In the genomic region with DNA sequence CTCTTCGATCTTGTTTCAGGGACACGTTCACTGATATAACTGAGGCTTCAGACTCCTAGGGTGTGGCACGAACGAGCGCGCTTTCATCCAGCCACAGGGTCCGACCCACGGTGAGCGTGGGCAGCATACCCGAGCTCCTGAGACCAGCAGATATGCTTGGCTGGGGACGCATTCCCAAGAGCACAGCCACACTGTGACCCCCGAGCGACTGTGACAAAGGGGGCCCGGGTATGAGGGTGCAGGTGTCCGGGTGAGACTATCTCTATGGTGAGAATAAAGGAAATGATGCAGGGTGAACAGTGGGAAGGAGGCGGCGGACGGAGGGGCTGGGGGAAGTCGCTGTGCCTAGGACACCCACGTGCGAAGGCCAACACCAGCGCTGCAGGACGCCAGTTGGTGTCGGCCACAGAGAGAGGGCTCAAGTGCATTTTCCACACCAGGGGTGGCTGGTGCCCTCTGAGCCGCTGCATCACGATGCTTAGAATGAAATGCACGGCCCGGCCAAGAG, we compare ENCODE assay signal across 17 cellular contexts. TPM values are rescaled to one million over a fixed set of nuclear protein-coding genes. Genes with fewer than 3 reads are reported as not detected.
A peak's percentile ranks its signal among the peaks of the same experiment; 100 is the strongest.
DNase-seq lines count a peak whose midpoint lies in the region; ATAC-seq and TF ChIP-seq lines count a peak whose summit lies in the region.
"Had no signal": no experiment of that assay in that cellular context is flagged by ENCODE, and none has a peak within 500 bp of the region (broad histone marks: within the 10 kb centered on the region; RNA-seq: fewer than 3 reads in every experiment).

No MANE protein-coding gene starts in this region.

- H2BK5ac ChIP-seq in neuronal stem cell (ENCODE audit: low read length) = no peak overlapping the region

- H3K4me1 ChIP-seq in endocrine pancreas (ENCODE audit: control insufficient read depth, insufficient read depth, low read length) (peaks cover 4% of the 10 kb centered on the region), neuronal stem cell (ENCODE audit: control insufficient read depth in 2 of 2, insufficient read depth in 1 of 2, low read depth in 1 of 2, low read length in 2 of 2) (peaks cover 5 to 10% of the 10 kb centered on the region in 2 donors), upper lobe of left lung (peaks cover 23 to 61% (median 49%) of the 10 kb centered on the region in 4 donors)
- H3K4me1 ChIP-seq: HAP-1 had no signal

- H3K4ac ChIP-seq in neuronal stem cell (ENCODE audit: low read length) = no peak overlapping the region

- TF ChIP-seq POLR2A in upper lobe of left lung (IDR thresholded peaks at IDR 0.05) = no peak

- H3K27me3 ChIP-seq in endocrine pancreas (ENCODE audit: control insufficient read depth, insufficient read depth, low read length) (no peaks in the 10 kb centered on the region), neuronal stem cell (ENCODE audit: control insufficient read depth in 3 of 3, insufficient read depth in 3 of 3, low read depth in 1 of 3, low read length in 3 of 3) (no peaks in the 10 kb centered on the region), upper lobe of left lung (no peaks in the 10 kb centered on the region)

- peaks cover 5% of the 10 kb centered on the region for H3K79me1 ChIP-seq in neuronal stem cell (ENCODE audit: low read depth, low read length)

- ATAC-seq in activated naive CD8-positive, alpha-beta T cell treated with anti-CD3 and anti-CD28 coated beads, Interleukin-2, amount 50 U/mL, for 24 hours = no peak
- ATAC-seq in upper lobe of left lung (ENCODE audit: low FRiP score in 2 of 2) (no peak), GM18511 (IDR thresholded peaks at IDR 0.05; ENCODE audit: unreplicated experiment) (no peak), GM19328 (IDR thresholded peaks at IDR 0.05; ENCODE audit: unreplicated experiment) (no peak), GM21367 (IDR thresholded peaks at IDR 0.05; ENCODE audit: unreplicated experiment) (no peak)

- peak overlapping the region; percentile 67 for H3K4me3 Mint-ChIP-seq in activated naive CD8-positive, alpha-beta T cell
- no peak overlapping the region for H3K4me3 Mint-ChIP-seq in activated naive CD8-positive, alpha-beta T cell treated with anti-CD3 and anti-CD28 coated beads, Interleukin-2, amount 50 U/mL, for 24 hours
- H3K4me3 Mint-ChIP-seq: T-helper 2 cell treated with Interferon-gamma antibody and Interleukin-4, amounts not matched to agents 5 μg/mL and 100 μg/mL, for 36 hours had no signal

- no peak overlapping the region for H3K14ac ChIP-seq in neuronal stem cell (ENCODE audit: low read length)

- H3K4me1 Mint-ChIP-seq in activated naive CD8-positive, alpha-beta T cell (ENCODE audit: low read depth) = peaks cover 61% of the 10 kb centered on the region
- peaks cover 53% of the 10 kb centered on the region for H3K4me1 Mint-ChIP-seq in activated naive CD8-positive, alpha-beta T cell treated with anti-CD3 and anti-CD28 coated beads, Interleukin-2, amount 50 U/mL, for 24 hours

- peak overlapping the region; percentile 3 for H3K23ac ChIP-seq in neuronal stem cell (ENCODE audit: low read depth, low read length, poor library complexity)

- H3K18ac ChIP-seq in neuronal stem cell (ENCODE audit: low read length) = no peak overlapping the region

- WGBS in neuronal stem cell (ENCODE audit: extremely low coverage in 2 of 2, insufficient read length in 2 of 2, insufficient replicate concordance in 1 of 2), 2 donors = no CpG with 5 or more reads among the region's 28 CpGs
- WGBS in upper lobe of left lung, 2 donors = 71 to 92% methylated on average over 25 to 28 of the region's 28 CpGs

- no peaks in the 10 kb centered on the region for H3K9me3 ChIP-seq in endocrine pancreas (ENCODE audit: control insufficient read depth, low read length)
- no peaks in the 10 kb centered on the region for H3K9me3 ChIP-seq in neuronal stem cell (replicated peaks in 1 of 2; ENCODE audit: control insufficient read depth in 2 of 2, insufficient read depth in 1 of 2, low read depth in 1 of 2, low read length in 2 of 2)
- no peaks in the 10 kb centered on the region for H3K9me3 ChIP-seq in upper lobe of left lung
- H3K9me3 ChIP-seq: HAP-1 had no signal

- TF ChIP-seq CTCF in upper lobe of left lung (IDR thresholded peaks at IDR 0.05) = no peak

- no peak overlapping the region for H2BK120ac ChIP-seq in neuronal stem cell (ENCODE audit: low read depth, low read length)

- no peaks in the 10 kb centered on the region for H3K27me3 Mint-ChIP-seq in activated naive CD8-positive, alpha-beta T cell
- H3K27me3 Mint-ChIP-seq in activated naive CD8-positive, alpha-beta T cell treated with anti-CD3 and anti-CD28 coated beads, Interleukin-2, amount 50 U/mL, for 24 hours = peaks cover 12% of the 10 kb centered on the region

- no peak overlapping the region for H2AK5ac ChIP-seq in neuronal stem cell (ENCODE audit: low read depth, low read length)

- H4K91ac ChIP-seq in neuronal stem cell (ENCODE audit: low read depth, low read length, poor library complexity) = no peak overlapping the region

- TF ChIP-seq EP300 in upper lobe of left lung (IDR thresholded peaks at IDR 0.05) = no peak

- H2BK12ac ChIP-seq in neuronal stem cell (ENCODE audit: low read length) = no peak overlapping the region

- no peaks in the 10 kb centered on the region for H3K9me3 Mint-ChIP-seq in activated naive CD8-positive, alpha-beta T cell (ENCODE audit: low read depth)
- no peaks in the 10 kb centered on the region for H3K9me3 Mint-ChIP-seq in activated naive CD8-positive, alpha-beta T cell treated with anti-CD3 and anti-CD28 coated beads, Interleukin-2, amount 50 U/mL, for 24 hours
- H3K9me3 Mint-ChIP-seq: CD4-positive, alpha-beta memory T cell; T-helper 2 cell treated with Interferon-gamma antibody and Interleukin-4, amounts not matched to agents 5 μg/mL and 100 μg/mL, for 36 hours had no signal

- H3K4me3 ChIP-seq in endocrine pancreas (ENCODE audit: control insufficient read depth, insufficient read depth, low read length) (no peak overlapping the region), neuronal stem cell (ENCODE audit: low read length in 2 of 2) (no peak overlapping the region), upper lobe of left lung (no peak overlapping the region)
- H3K4me3 ChIP-seq: HAP-1 had no signal

- no peak overlapping the region for H4K8ac ChIP-seq in neuronal stem cell (ENCODE audit: low read depth, low read length)

- no peak overlapping the region for H3K27ac ChIP-seq in neuronal stem cell (replicated peaks; ENCODE audit: low read length)
- peak overlapping the region; percentile 65 to 86 (median 84) for H3K27ac ChIP-seq in upper lobe of left lung

- H2BK15ac ChIP-seq in neuronal stem cell (ENCODE audit: low read length) = peak overlapping the region; percentile 38

- DNase-seq in activated naive CD8-positive, alpha-beta T cell treated with anti-CD3 and anti-CD28 coated beads, Interleukin-2, amount 50 U/mL, for 24 hours = no peak
- DNase-seq in neuronal stem cell (ENCODE audit: low spot score) (no peak), upper lobe of left lung (no peak)
- DNase-seq: activated CD4-positive, alpha-beta T cell treated with anti-CD3 and anti-CD28 coated beads for 48 hours; activated T-cell treated with anti-CD3 and anti-CD28 coated beads, Interleukin-2, amount 50 U/mL, for 1 hour; CD4-positive, alpha-beta memory T cell; midbrain; NCI-H1694 treated with DMSO at 0.1 percent for 48 hours; NCI-H510A; SHP77 treated with DMSO at 0.1 percent for 48 hours had no signal

- H3K9ac ChIP-seq in endocrine pancreas (ENCODE audit: control insufficient read depth, insufficient read depth, low read length) (peak overlapping the region; percentile 63), neuronal stem cell (ENCODE audit: low read depth, low read length, poor library complexity) (no peak overlapping the region)

- H2AFZ ChIP-seq in neuronal stem cell (ENCODE audit: low read length) = no peak overlapping the region

- no peak overlapping the region for H3K4me2 ChIP-seq in neuronal stem cell (ENCODE audit: insufficient read depth, low read length, poor library complexity, severe bottlenecking)

- H3K36me3 Mint-ChIP-seq in activated naive CD8-positive, alpha-beta T cell = no peaks in the 10 kb centered on the region
- H3K36me3 Mint-ChIP-seq in activated naive CD8-positive, alpha-beta T cell treated with anti-CD3 and anti-CD28 coated beads, Interleukin-2, amount 50 U/mL, for 24 hours (ENCODE audit: low read depth) = no peaks in the 10 kb centered on the region

- H3K27ac Mint-ChIP-seq in activated naive CD8-positive, alpha-beta T cell = peak overlapping the region; percentile 61
- no peak overlapping the region for H3K27ac Mint-ChIP-seq in activated naive CD8-positive, alpha-beta T cell treated with anti-CD3 and anti-CD28 coated beads, Interleukin-2, amount 50 U/mL, for 24 hours
- H3K27ac Mint-ChIP-seq: T-helper 2 cell treated with Interferon-gamma antibody and Interleukin-4, amounts not matched to agents 5 μg/mL and 100 μg/mL, for 36 hours had no signal

- no peaks in the 10 kb centered on the region for H3K36me3 ChIP-seq in endocrine pancreas (ENCODE audit: control insufficient read depth, insufficient read depth, low read length)
- H3K36me3 ChIP-seq in neuronal stem cell (replicated peaks in 1 of 2; ENCODE audit: control insufficient read depth in 2 of 2, insufficient read depth in 2 of 2, low read length in 2 of 2) = no peaks in the 10 kb centered on the region
- no peaks in the 10 kb centered on the region for H3K36me3 ChIP-seq in upper lobe of left lung
- H3K36me3 ChIP-seq: HAP-1 had no signal

RNA-seq across cellular contexts. Expression of a gene that starts 17.6 kb away (rescaled TPM):
- 7.7 TPM for polyA plus RNA-seq in neuronal stem cell (2013, experiment 1 of 2)
- 6.5 TPM for polyA plus RNA-seq in neuronal stem cell (2013, experiment 2 of 2)
- total RNA-seq in upper lobe of left lung = 10 to 100 TPM; 33.6 to 93.2 (median 54.3) TPM
